ENCODE assay signal across 3 cellular contexts in genomic region chr22:47633111-47633510, GRCh38.
TF ChIP-seq lines count a peak whose summit lies in the region.

No MANE protein-coding gene starts in this region.

TF ChIP-seq in SK-N-SH, 30 proteins besides CTCF, POLR2A, EP300 and RAD21 (continued from another document):
- TF ChIP-seq IRF3 (IDR thresholded peaks at IDR 0.05; ENCODE audit: low read depth, low read length) (no peak), NFIC (IDR thresholded peaks at IDR 0.05; ENCODE audit: borderline replicate concordance) (no peak), RFX5 (IDR thresholded peaks at IDR 0.05; ENCODE audit: low read length) (no peak)
TF ChIP-seq in SK-N-SH: peak in this region for 0.

TF ChIP-seq in SK-N-SH treated with all-trans-retinoic acid at 6 μM for 48 hours, 23 proteins besides CTCF, POLR2A, EP300 and RAD21 (continued from another document):
- TF ChIP-seq PPARA (CRISPR knock-in tag; IDR thresholded peaks at IDR 0.05; ENCODE audit: borderline replicate concordance), result no peak
- TF ChIP-seq BACH2 (CRISPR knock-in tag; IDR thresholded peaks at IDR 0.05; ENCODE audit: borderline replicate concordance), result no peak
- no peak for TF ChIP-seq TSHZ2 (CRISPR knock-in tag; IDR thresholded peaks at IDR 0.05)
- no peak for TF ChIP-seq CREB5 (CRISPR knock-in tag; IDR thresholded peaks at IDR 0.05; ENCODE audit: low read depth)
- no peak for TF ChIP-seq ARNTL (CRISPR knock-in tag; IDR thresholded peaks at IDR 0.05; ENCODE audit: borderline replicate concordance, low read depth)
- no peak for TF ChIP-seq OSR1 (CRISPR knock-in tag; IDR thresholded peaks at IDR 0.05)
- no peak for TF ChIP-seq TCF4 (CRISPR knock-in tag; IDR thresholded peaks at IDR 0.05; ENCODE audit: borderline replicate concordance)
- no peak for TF ChIP-seq ZC3H10 (CRISPR knock-in tag; IDR thresholded peaks at IDR 0.05)

TF ChIP-seq in K562, 482 proteins besides CTCF, POLR2A, EP300 and RAD21 (continued from another document):
- no peak for TF ChIP-seq MLLT1 (IDR thresholded peaks at IDR 0.05)
- TF ChIP-seq ZNF311 (CRISPR knock-in tag; IDR thresholded peaks at IDR 0.05), result no peak
- TF ChIP-seq SNRNP70 (optimal IDR thresholded peaks at IDR 0.05; ENCODE audit: low read depth, low read length), result no peak
- TF ChIP-seq ZKSCAN3 (CRISPR knock-in tag; IDR thresholded peaks at IDR 0.05), result no peak
- TF ChIP-seq POLR2AphosphoS5 (IDR thresholded peaks at IDR 0.05; ENCODE audit: control insufficient read depth, insufficient read depth, low read depth, low read length), result no peak
- TF ChIP-seq MAX (CRISPR knock-in tag; IDR thresholded peaks at IDR 0.05), result no peak
- TF ChIP-seq ARNT (IDR thresholded peaks at IDR 0.05), result no peak
- TF ChIP-seq HNRNPH1 (optimal IDR thresholded peaks at IDR 0.05; ENCODE audit: low read depth, low read length), result no peak
TF ChIP-seq in K562: peak in this region for 0.
